ENCODE assay signal across 8 cellular contexts in the genomic region with DNA sequence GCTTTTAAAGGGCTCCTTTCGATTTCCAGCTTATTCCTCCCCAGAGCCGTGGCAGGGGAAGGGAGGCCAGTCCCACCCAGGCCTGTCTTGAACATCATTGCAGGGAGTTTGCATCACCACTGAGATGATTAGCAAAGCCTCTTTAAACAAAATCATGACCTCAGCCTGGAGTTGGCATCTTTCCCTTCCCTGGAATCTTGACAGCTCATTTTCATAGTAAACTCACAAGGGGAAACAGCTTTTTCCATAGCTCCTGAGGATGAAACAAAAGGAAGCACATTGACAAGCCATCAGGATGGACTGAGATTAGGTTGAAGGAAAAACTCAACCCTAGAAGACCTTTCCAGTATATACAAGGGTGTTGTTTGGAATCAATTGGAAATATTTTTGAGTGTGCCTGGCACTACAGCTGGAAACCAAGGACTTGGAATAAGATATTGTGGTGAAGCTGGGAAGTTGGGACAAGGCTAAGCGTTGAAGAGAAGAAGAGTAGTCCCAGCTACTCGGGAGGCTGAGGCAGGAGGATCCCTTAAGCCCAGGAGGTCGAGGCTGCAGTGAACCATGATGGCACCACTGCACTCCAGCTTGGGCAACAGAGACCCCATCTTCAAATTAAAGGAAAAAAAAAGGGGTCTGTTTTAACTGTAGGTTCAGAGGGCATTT. TPM values are rescaled to one million over a fixed set of nuclear protein-coding genes. Genes with fewer than 3 reads are reported as not detected.
DNase-seq lines count a peak whose midpoint lies in the region; ATAC-seq and TF ChIP-seq lines count a peak whose summit lies in the region.

No MANE protein-coding gene starts in this region.

- peak; percentile 38 for ATAC-seq in esophagus mucosa
- ATAC-seq in CD4-positive, alpha-beta T cell (ENCODE audit: poor library complexity) = no peak
- no peak for ATAC-seq in naive thymus-derived CD8-positive, alpha-beta T cell
- no peak for ATAC-seq in GM21526 (IDR thresholded peaks at IDR 0.05; ENCODE audit: low FRiP score, unreplicated experiment)
- no peak for ATAC-seq in GM21576 (IDR thresholded peaks at IDR 0.05; ENCODE audit: unreplicated experiment)

- no peak overlapping the region for H3K4me3 Mint-ChIP-seq in CD4-positive, alpha-beta T cell
- H3K4me3 Mint-ChIP-seq in naive thymus-derived CD8-positive, alpha-beta T cell = no peak overlapping the region

- H3K27me3 ChIP-seq in CD4-positive, alpha-beta T cell (ENCODE audit: control insufficient read depth, insufficient read depth, low read length) = peaks cover 43% of the 10 kb centered on the region

- H3K9me3 ChIP-seq in CD4-positive, alpha-beta T cell (ENCODE audit: control insufficient read depth, low read length) = no peaks in the 10 kb centered on the region

- POLR2A ChIA-PET in CD4-positive, alpha-beta T cell (lab: Charles Lee) = interaction anchor here (0.7 kb wide), 1 partner anchor 1427 kb away, joined by 3 read pairs; no protein-coding TSS in a partner anchor
- POLR2A ChIA-PET in naive thymus-derived CD8-positive, alpha-beta T cell (lab: Charles Lee) = no interaction called here

- peaks cover 9% of the 10 kb centered on the region for H3K4me1 Mint-ChIP-seq in CD4-positive, alpha-beta T cell (ENCODE audit: low read depth)
- H3K4me1 Mint-ChIP-seq in naive thymus-derived CD8-positive, alpha-beta T cell = peaks cover 6 to 8% (median 6%) of the 10 kb centered on the region in 4 donors

- H3K9me3 Mint-ChIP-seq in CD4-positive, alpha-beta T cell = no peaks in the 10 kb centered on the region
- H3K9me3 Mint-ChIP-seq in naive thymus-derived CD8-positive, alpha-beta T cell = no peaks in the 10 kb centered on the region

- no peak overlapping the region for H3K27ac Mint-ChIP-seq in CD4-positive, alpha-beta T cell
- H3K27ac Mint-ChIP-seq in naive thymus-derived CD8-positive, alpha-beta T cell = no peak overlapping the region

- peak; percentile 78 for DNase-seq in A172 (ENCODE audit: low spot score)
- DNase-seq in NCI-H226 = peak; percentile 99
- DNase-seq in mucosa of gallbladder (ENCODE audit: low spot score) = peak; percentile 80
- no peak for DNase-seq in CD4-positive, alpha-beta T cell
- DNase-seq in naive thymus-derived CD8-positive, alpha-beta T cell = no peak

- CTCF ChIA-PET in CD4-positive, alpha-beta T cell (lab: Charles Lee) = no interaction called here

- TF ChIP-seq CTCF in CD4-positive, alpha-beta T cell (IDR thresholded peaks at IDR 0.05) = no peak

- intact Hi-C loops in CD4-positive, alpha-beta T cell (cut with DNase I, micrococcal nuclease) = no loop called here

- H3K27me3 Mint-ChIP-seq in CD4-positive, alpha-beta T cell = peaks cover 64% of the 10 kb centered on the region
- peaks cover 11 to 58% (median 20%) of the 10 kb centered on the region in 5 donors for H3K27me3 Mint-ChIP-seq in naive thymus-derived CD8-positive, alpha-beta T cell

- H3K36me3 Mint-ChIP-seq in CD4-positive, alpha-beta T cell (ENCODE audit: low read depth) = no peaks in the 10 kb centered on the region
- no peaks in the 10 kb centered on the region for H3K36me3 Mint-ChIP-seq in naive thymus-derived CD8-positive, alpha-beta T cell

- no peak overlapping the region for H3K27ac ChIP-seq in CD4-positive, alpha-beta T cell (ENCODE audit: low read depth, low read length)

RNA-seq across cellular contexts. Expression of a gene that starts 3.1 kb away (rescaled TPM):
- total RNA-seq in A172 (2014; rRNA removed; shearing (Covaris generic)) = 45.4 and 63.4 TPM in 2 replicates
- total RNA-seq in esophagus mucosa (1.4 TPM), mucosa of gallbladder (23.5 TPM)
- under 1 TPM in 1 of 2 experiments, not detected in 1; 0.31 TPM for total RNA-seq in CD4-positive, alpha-beta T cell
- total RNA-seq in naive thymus-derived CD8-positive, alpha-beta T cell = under 1 TPM in 1 of 2 experiments, not detected in 1; 0.36 TPM
- under 1 TPM in 1 of 3 donors, not detected in 2; 0.03 TPM for polyA plus RNA-seq in naive thymus-derived CD8-positive, alpha-beta T cell

RNA-seq across cellular contexts. Expression of a gene that starts 35.2 kb away (rescaled TPM):
- total RNA-seq in A172 (2014; rRNA removed; shearing (Covaris generic)) = 4.5 and 11.0 TPM in 2 replicates
- 1.4 TPM for total RNA-seq in esophagus mucosa
- 4.9 TPM for total RNA-seq in mucosa of gallbladder
- total RNA-seq in CD4-positive, alpha-beta T cell = not detected
- not detected for total RNA-seq in naive thymus-derived CD8-positive, alpha-beta T cell
- polyA plus RNA-seq in naive thymus-derived CD8-positive, alpha-beta T cell = not detected

RNA-seq across cellular contexts. Expression of a gene that starts 35.6 kb away (rescaled TPM):
- total RNA-seq in A172 (2014; rRNA removed; shearing (Covaris generic)) = 14.2 and 16.4 TPM in 2 replicates
- total RNA-seq in esophagus mucosa = 2.7 TPM
- 9.8 TPM for total RNA-seq in mucosa of gallbladder
- under 1 TPM; 0.39 to 0.49 TPM for total RNA-seq in CD4-positive, alpha-beta T cell
- total RNA-seq in naive thymus-derived CD8-positive, alpha-beta T cell = not detected
- not detected for polyA plus RNA-seq in naive thymus-derived CD8-positive, alpha-beta T cell

Comparison
In these comparisons a context has a peak if more than half of its experiments do, and no peak if none do; other contexts are left out.
1. DNase-seq: peak in A172 (single experiment), NCI-H226 (single experiment) and mucosa of gallbladder (single experiment); none in CD4-positive, alpha-beta T cell (0 of 10) and naive thymus-derived CD8-positive, alpha-beta T cell (0 of 10).
2. RNA of a gene that starts 3.1 kb away (total RNA-seq): 45.4 to 63.4 TPM in A172 and 23.5 TPM in mucosa of gallbladder (single experiment); 1.4 TPM in esophagus mucosa (single experiment), 0.36 TPM in naive thymus-derived CD8-positive, alpha-beta T cell and 0.31 TPM in CD4-positive, alpha-beta T cell; every median in the first group is over 10 times any median in the second.